Comparison of ENCODE assay signal across 17 cellular contexts in genomic region chr2:159206736-159207380, GRCh38.
"Had no signal": no experiment of that assay in that cellular context is flagged by ENCODE, and none has a peak within 500 bp of the region (broad histone marks: within the 10 kb centered on the region; RNA-seq: fewer than 3 reads in every experiment).

No MANE protein-coding gene starts in this region.

- H3K27ac ChIP-seq: neural progenitor cell, pancreas, SJSA1, spleen, tibial nerve had no signal

- H3K9me3 ChIP-seq: pancreas, SJSA1, spleen, tibial nerve had no signal

- H3K4me3 ChIP-seq: neural progenitor cell, pancreas, SJSA1, spleen, tibial nerve had no signal

- H3K27me3 Mint-ChIP-seq: activated naive CD8-positive, alpha-beta T cell treated with anti-CD3 and anti-CD28 coated beads, Interleukin-2, amount 10 ng/mL, durations not matched to agents 7 days and 5 days; stimulated activated memory B cell treated with anti-CD40 and anti-IgM and Interleukin-4, amounts not matched to agents 10 μg/mL and 1 μg/mL and 100 μg/mL, for 72 hours had no signal

- H3K27me3 ChIP-seq: neural progenitor cell, pancreas, SJSA1, spleen, tibial nerve had no signal

- H3K27ac Mint-ChIP-seq: activated CD8-positive, alpha-beta memory T cell treated with anti-CD3 and anti-CD28 coated beads, Interleukin-2, amount 10 ng/mL, durations not matched to agents 7 days and 5 days; activated naive CD8-positive, alpha-beta T cell treated with anti-CD3 and anti-CD28 coated beads, Interleukin-2, amount 10 ng/mL, durations not matched to agents 7 days and 5 days; neural progenitor cell; stimulated activated memory B cell treated with anti-CD40 and anti-IgM and Interleukin-4, amounts not matched to agents 10 μg/mL and 1 μg/mL and 100 μg/mL, for 72 hours had no signal

- H3K9me3 Mint-ChIP-seq: activated naive CD8-positive, alpha-beta T cell treated with anti-CD3 and anti-CD28 coated beads, Interleukin-2, amount 10 ng/mL, durations not matched to agents 7 days and 5 days; activated T-cell treated with anti-CD3 and anti-CD28 coated beads, Interleukin-2, amount 50 U/mL, for 4 hours; neural progenitor cell; stimulated activated memory B cell treated with anti-CD40 and anti-IgM and Interleukin-4, amounts not matched to agents 10 μg/mL and 1 μg/mL and 100 μg/mL, for 72 hours had no signal

- H3K36me3 Mint-ChIP-seq: activated CD8-positive, alpha-beta memory T cell treated with anti-CD3 and anti-CD28 coated beads, Interleukin-2, amount 10 ng/mL, durations not matched to agents 7 days and 5 days; activated naive CD8-positive, alpha-beta T cell treated with anti-CD3 and anti-CD28 coated beads, Interleukin-2, amount 10 ng/mL, durations not matched to agents 7 days and 5 days; stimulated activated memory B cell treated with anti-CD40 and anti-IgM and Interleukin-4, amounts not matched to agents 10 μg/mL and 1 μg/mL and 100 μg/mL, for 72 hours had no signal

- ATAC-seq: activated CD8-positive, alpha-beta memory T cell treated with anti-CD3 and anti-CD28 coated beads, Interleukin-2, amount 10 ng/mL, durations not matched to agents 7 days and 5 days; activated T-cell treated with anti-CD3 and anti-CD28 coated beads, Interleukin-2, amount 50 U/mL, for 4 hours; left colon; stimulated activated memory B cell treated with anti-CD40 and anti-IgM and Interleukin-4, amounts not matched to agents 10 μg/mL and 1 μg/mL and 100 μg/mL, for 72 hours had no signal

- H3K4me3 Mint-ChIP-seq: activated CD8-positive, alpha-beta memory T cell treated with anti-CD3 and anti-CD28 coated beads, Interleukin-2, amount 10 ng/mL, durations not matched to agents 7 days and 5 days; activated naive CD8-positive, alpha-beta T cell treated with anti-CD3 and anti-CD28 coated beads, Interleukin-2, amount 10 ng/mL, durations not matched to agents 7 days and 5 days; activated T-cell treated with anti-CD3 and anti-CD28 coated beads, Interleukin-2, amount 50 U/mL, for 4 hours; neural progenitor cell; stimulated activated memory B cell treated with anti-CD40 and anti-IgM and Interleukin-4, amounts not matched to agents 10 μg/mL and 1 μg/mL and 100 μg/mL, for 72 hours had no signal

- DNase-seq: activated CD4-positive, alpha-beta T cell treated with anti-CD3 and anti-CD28 coated beads for 1 hour; activated CD4-positive, alpha-beta T cell treated with anti-CD3 and anti-CD28 coated beads, Interleukin-2, amount 50 U/mL, for 48 hours; activated CD8-positive, alpha-beta memory T cell treated with anti-CD3 and anti-CD28 coated beads, Interleukin-2, amount 10 ng/mL, durations not matched to agents 7 days and 5 days; activated gamma-delta T cell; activated naive CD8-positive, alpha-beta T cell treated with anti-CD3 and anti-CD28 coated beads, Interleukin-2, amount 10 ng/mL, durations not matched to agents 7 days and 5 days; activated T-cell treated with anti-CD3 and anti-CD28 coated beads, Interleukin-2, amount 50 U/mL, for 4 hours; aorta; effector CD4-positive, alpha-beta T cell; left colon; stimulated activated CD4-positive, alpha-beta T cell treated with anti-CD3 and anti-CD28 coated beads, Interleukin-1b, Interleukin-23, amount 100 ng/mL, for 48 hours; T-helper 9 cell had no signal

- H3K36me3 ChIP-seq: neural progenitor cell, pancreas had no signal
